In genomic region chr17:67575325-67575724, GRCh38 we compare ENCODE assay signal across 11 cellular contexts.
DNase-seq lines count a peak whose midpoint lies in the region; ATAC-seq and TF ChIP-seq lines count a peak whose summit lies in the region.
"Had no signal": no experiment of that assay in that cellular context is flagged by ENCODE, and none has a peak within 500 bp of the region (broad histone marks: within the 10 kb centered on the region; RNA-seq: fewer than 3 reads in every experiment).

No MANE protein-coding gene starts in this region.

- no peak overlapping the region; the same call in 1 of the 2 replicates for H3K9ac ChIP-seq in Karpas-422 (ENCODE audit: low read length)

- 61% methylated on average over 13 of the region's 13 CpGs; no CpG with 5 or more reads in 1 of the 2 donors for WGBS in transverse colon (ENCODE audit: low coverage in 1 of 2), 2 donors

- in situ Hi-C loops in transverse colon (cut with MboI; ENCODE audit: low pct_ligation_motif_present in 1 of 4, low pct_unique_long_range_greater_than_20kb in 1 of 4, low sequenced_read_pairs in 3 of 4) (no loop called here), G401 (cut with HindIII; ENCODE audit: low sequenced_read_pairs) (no loop called here)

- H3K4me1 ChIP-seq in Karpas-422 (ENCODE audit: low read length): peaks cover 27% of the 10 kb centered on the region
- no peaks in the 10 kb centered on the region for H3K4me1 ChIP-seq in transverse colon
- H3K4me1 ChIP-seq in breast epithelium: no peaks in the 10 kb centered on the region

- POLR2A ChIA-PET in activated B cell treated with CpG ODN at 0.5 μM for 24 hours (lab: Charles Lee): interaction anchor here (1.4 kb wide), 1 partner anchor 27 kb away, joined by 3 read pairs; no protein-coding TSS in a partner anchor

- no peak overlapping the region; the same call in 1 of the 2 replicates for H2AFZ ChIP-seq in Karpas-422 (ENCODE audit: low read length)

- peaks cover 2% of the 10 kb centered on the region for H3K36me3 Mint-ChIP-seq in activated B cell treated with CpG ODN at 0.5 μM for 24 hours (ENCODE audit: low read depth)
- peaks cover 2% of the 10 kb centered on the region in 2 donors for H3K36me3 Mint-ChIP-seq in activated T-cell treated with anti-CD3 and anti-CD28 coated beads, Interleukin-2, amount 50 U/mL, for 72 hours (ENCODE audit: insufficient read depth in 2 of 2)

- CTCF ChIA-PET in activated B cell treated with CpG ODN at 0.5 μM for 24 hours (lab: Charles Lee): no interaction called here

- peak; percentile 26 for DNase-seq in activated CD8-positive, alpha-beta memory T cell treated with anti-CD3 and anti-CD28 coated beads for 24 hours
- no peak for DNase-seq in activated CD8-positive, alpha-beta memory T cell treated with anti-CD3 and anti-CD28 coated beads, Interleukin-2, amount 50 U/mL, for 48 hours
- DNase-seq in Karpas-422 (peak; percentile 65), activated B cell treated with CpG ODN at 0.5 μM for 24 hours (no peak), transverse colon (peak; percentile 22), G401 (ENCODE audit: low spot score) (no peak), breast epithelium (ENCODE audit: low spot score in 2 of 2) (no peak)
- no peak for DNase-seq in activated T-cell treated with anti-CD3 and anti-CD28 coated beads, Interleukin-2, amount 50 U/mL, for 72 hours
- DNase-seq: activated gamma-delta T cell treated with Interleukin-2 at 50 U/mL for 16 hours, erythroblast had no signal

- H3K36me3 ChIP-seq in Karpas-422 (ENCODE audit: insufficient read depth, low read length): no peaks in the 10 kb centered on the region
- peaks cover 0 to 6% (median 0%) of the 10 kb centered on the region in 4 donors for H3K36me3 ChIP-seq in transverse colon
- no peaks in the 10 kb centered on the region for H3K36me3 ChIP-seq in breast epithelium

- H3K27me3 ChIP-seq in Karpas-422 (ENCODE audit: low read length) (no peaks in the 10 kb centered on the region), transverse colon (no peaks in the 10 kb centered on the region), breast epithelium (no peaks in the 10 kb centered on the region)

- no peaks in the 10 kb centered on the region for H3K27me3 Mint-ChIP-seq in activated B cell treated with CpG ODN at 0.5 μM for 24 hours
- no peaks in the 10 kb centered on the region for H3K27me3 Mint-ChIP-seq in activated T-cell treated with anti-CD3 and anti-CD28 coated beads, Interleukin-2, amount 50 U/mL, for 72 hours (ENCODE audit: low read depth)

- H3K4me2 ChIP-seq in Karpas-422 (ENCODE audit: low read depth, low read length, poor library complexity, severe bottlenecking): peak overlapping the region; percentile 60

- no peak for TF ChIP-seq POLR2A in transverse colon (IDR thresholded peaks at IDR 0.05)
- no peak for TF ChIP-seq POLR2A in breast epithelium (IDR thresholded peaks at IDR 0.05)

- H3K4me1 Mint-ChIP-seq in activated B cell treated with CpG ODN at 0.5 μM for 24 hours: peaks cover 73% of the 10 kb centered on the region
- H3K4me1 Mint-ChIP-seq in activated T-cell treated with anti-CD3 and anti-CD28 coated beads, Interleukin-2, amount 50 U/mL, for 72 hours (ENCODE audit: low read depth): peaks cover 16% of the 10 kb centered on the region

- TF ChIP-seq CTCF in activated B cell treated with CpG ODN at 0.5 μM for 24 hours (IDR thresholded peaks at IDR 0.05) (no peak), transverse colon (IDR thresholded peaks at IDR 0.05) (no peak), breast epithelium (IDR thresholded peaks at IDR 0.05) (no peak)

- H3K79me2 ChIP-seq in Karpas-422 (ENCODE audit: low read length): no peaks in the 10 kb centered on the region

- H4K20me1 ChIP-seq in Karpas-422 (ENCODE audit: insufficient read depth, low read depth, low read length): no peaks in the 10 kb centered on the region

- no peak overlapping the region for H3K27ac ChIP-seq in Karpas-422 (ENCODE audit: low read length)
- no peak overlapping the region for H3K27ac ChIP-seq in transverse colon
- no peak overlapping the region for H3K27ac ChIP-seq in breast epithelium

- H3K9me3 ChIP-seq in Karpas-422 (ENCODE audit: low read length) (no peaks in the 10 kb centered on the region), transverse colon (no peaks in the 10 kb centered on the region), breast epithelium (no peaks in the 10 kb centered on the region)

- peak; percentile 23 for ATAC-seq in activated B cell treated with CpG ODN at 0.5 μM for 24 hours (ENCODE audit: low read depth)
- ATAC-seq in activated T-cell treated with anti-CD3 and anti-CD28 coated beads, Interleukin-2, amount 50 U/mL, for 72 hours (replicated peaks in 1 of 2): no peak
- ATAC-seq: SK-N-SH treated with all-trans-retinoic acid at 6 μM for 48 hours had no signal

- peak overlapping the region; percentile 80 for H3K27ac Mint-ChIP-seq in activated B cell treated with CpG ODN at 0.5 μM for 24 hours
- H3K27ac Mint-ChIP-seq in activated T-cell treated with anti-CD3 and anti-CD28 coated beads, Interleukin-2, amount 50 U/mL, for 72 hours: no peak overlapping the region

- H3K9me3 Mint-ChIP-seq in activated B cell treated with CpG ODN at 0.5 μM for 24 hours: no peaks in the 10 kb centered on the region
- H3K9me3 Mint-ChIP-seq in activated T-cell treated with anti-CD3 and anti-CD28 coated beads, Interleukin-2, amount 50 U/mL, for 72 hours: no peaks in the 10 kb centered on the region

- intact Hi-C loops in activated B cell treated with CpG ODN at 0.5 μM for 24 hours (cut with micrococcal nuclease): loop anchor here (10.0 kb wide), 1 partner anchor 239 kb away; no protein-coding TSS in a partner anchor
- intact Hi-C loops in transverse colon (cut with DNase I; ENCODE audit: low total_unique reads): no loop called here
- intact Hi-C loops in breast epithelium (cut with DNase I; ENCODE audit: low total_unique reads): no loop called here

- no peak for TF ChIP-seq EP300 in transverse colon (IDR thresholded peaks at IDR 0.05; ENCODE audit: low read depth)

- peak overlapping the region; percentile 35; the same call in 1 of the 2 replicates for H3K4me3 ChIP-seq in Karpas-422 (ENCODE audit: low read length)
- no peak overlapping the region for H3K4me3 ChIP-seq in transverse colon
- H3K4me3 ChIP-seq in breast epithelium: no peak overlapping the region

- H3K4me3 Mint-ChIP-seq in activated B cell treated with CpG ODN at 0.5 μM for 24 hours: peak overlapping the region; percentile 64
- no peak overlapping the region for H3K4me3 Mint-ChIP-seq in activated T-cell treated with anti-CD3 and anti-CD28 coated beads, Interleukin-2, amount 50 U/mL, for 72 hours

- no peaks in the 10 kb centered on the region for H3K9me2 ChIP-seq in Karpas-422 (replicated peaks; ENCODE audit: insufficient read depth, low read length)

Comparison
In these comparisons a context has a peak if more than half of its experiments do, and no peak if none do; other contexts are left out.
1. DNase-seq: peak in activated CD8-positive, alpha-beta memory T cell treated with anti-CD3 and anti-CD28 coated beads for 24 hours (single experiment), Karpas-422 (single experiment) and transverse colon (single experiment); none in activated CD8-positive, alpha-beta memory T cell treated with anti-CD3 and anti-CD28 coated beads, Interleukin-2, amount 50 U/mL, for 48 hours (single experiment), activated B cell treated with CpG ODN at 0.5 μM for 24 hours (single experiment), activated T-cell treated with anti-CD3 and anti-CD28 coated beads, Interleukin-2, amount 50 U/mL, for 72 hours (0 of 2), G401 (single experiment) and breast epithelium (0 of 2).